ENCODE assay signal across 3 cellular contexts in genomic region chr18:40404284-40404683, GRCh38.
TF ChIP-seq lines count a peak whose summit lies in the region.

No MANE protein-coding gene starts in this region.

TF ChIP-seq in SK-N-SH treated with all-trans-retinoic acid at 6 μM for 48 hours, 23 proteins besides CTCF, POLR2A, EP300 and RAD21 (continued from another document and continues in another):
- no peak for TF ChIP-seq CSRNP3 (CRISPR knock-in tag; IDR thresholded peaks at IDR 0.05)
- TF ChIP-seq CREB5 (CRISPR knock-in tag; IDR thresholded peaks at IDR 0.05; ENCODE audit: low read depth): no peak
- no peak for TF ChIP-seq RARB (CRISPR knock-in tag; IDR thresholded peaks at IDR 0.05)
- no peak for TF ChIP-seq POU6F1 (CRISPR knock-in tag; IDR thresholded peaks at IDR 0.05; ENCODE audit: borderline replicate concordance, low read depth)
- TF ChIP-seq TCF4 (CRISPR knock-in tag; IDR thresholded peaks at IDR 0.05; ENCODE audit: borderline replicate concordance): no peak
- TF ChIP-seq ZC3H10 (CRISPR knock-in tag; IDR thresholded peaks at IDR 0.05): no peak
- TF ChIP-seq TOX (CRISPR knock-in tag; IDR thresholded peaks at IDR 0.05; ENCODE audit: borderline replicate concordance): no peak
- TF ChIP-seq ZFP30 (CRISPR knock-in tag; IDR thresholded peaks at IDR 0.05): no peak

TF ChIP-seq in SK-N-SH, 30 proteins besides CTCF, POLR2A, EP300 and RAD21 (continued from another document):
- TF ChIP-seq REST (IDR thresholded peaks at IDR 0.05; ENCODE audit: low read depth, low read length): no peak

TF ChIP-seq in IMR-90, 13 proteins besides CTCF, POLR2A, EP300 and RAD21 (continued from another document):
- TF ChIP-seq BHLHE40 (IDR thresholded peaks at IDR 0.05; ENCODE audit: low read depth, low read length) (no peak), MAFK (IDR thresholded peaks at IDR 0.05; ENCODE audit: low read depth, low read length) (no peak), USF2 (IDR thresholded peaks at IDR 0.05; ENCODE audit: low read depth, low read length) (no peak), RCOR1 (IDR thresholded peaks at IDR 0.05; ENCODE audit: insufficient replicate concordance, low read length) (no peak), NFE2L2 (IDR thresholded peaks at IDR 0.05; ENCODE audit: low read depth, low read length) (no peak), CHD1 (IDR thresholded peaks at IDR 0.05; ENCODE audit: low read depth, low read length) (no peak)
